In genomic region chr16:3601614-3602319, GRCh38 we compare ENCODE assay signal across 17 cellular contexts.
"Had no signal": no experiment of that assay in that cellular context is flagged by ENCODE, and none has a peak within 500 bp of the region (broad histone marks: within the 10 kb centered on the region; RNA-seq: fewer than 3 reads in every experiment).

No MANE protein-coding gene starts in this region.

- H3K4me3 Mint-ChIP-seq: endodermal cell; natural killer cell treated with Interleukin-12 subunit alpha and Interleukin-12 subunit beta and Interleukin-15 and Interleukin-18, amount 100 ng/mL, for 72 hours had no signal

- H3K27ac Mint-ChIP-seq: endodermal cell; natural killer cell treated with Interleukin-12 subunit alpha and Interleukin-12 subunit beta and Interleukin-15 and Interleukin-18, amount 100 ng/mL, for 72 hours had no signal

- DNase-seq: colonic mucosa; dermis blood vessel endothelial cell; endodermal cell; heart left ventricle; hippocampal formation; kidney glomerular epithelial cell; mesenchymal stem cell; midbrain; small intestine; stimulated activated CD4-positive, alpha-beta T cell treated with anti-CD3 and anti-CD28 coated beads, Interleukin-12 subunit alpha, Interleukin-12 subunit beta, amount 100 ng/mL, for 4 hours; stimulated activated naive CD4-positive, alpha-beta T cell treated with Interleukin-2 at 50 U/mL for 16 hours; trophoblast cell had no signal

- H3K36me3 ChIP-seq: colonic mucosa had no signal

- H3K27me3 ChIP-seq: colonic mucosa, heart left ventricle, right atrium auricular region had no signal

- H3K4me1 Mint-ChIP-seq: endodermal cell had no signal

- H3K27ac ChIP-seq: colonic mucosa, heart left ventricle, right atrium auricular region had no signal

- H3K27me3 Mint-ChIP-seq: natural killer cell treated with Interleukin-12 subunit alpha and Interleukin-12 subunit beta and Interleukin-15 and Interleukin-18, amount 100 ng/mL, for 72 hours had no signal

- ATAC-seq: esophagus mucosa; left lobe of liver; natural killer cell treated with Interleukin-12 subunit alpha and Interleukin-12 subunit beta and Interleukin-15 and Interleukin-18, amount 100 ng/mL, for 72 hours had no signal

- H3K4me3 ChIP-seq: colonic mucosa, heart left ventricle, lung, right atrium auricular region had no signal

- H3K9me3 ChIP-seq: colonic mucosa, heart left ventricle, right atrium auricular region had no signal

- H3K4me1 ChIP-seq: colonic mucosa, right atrium auricular region had no signal
